8 cellular contexts compared by ENCODE assay signal in the genomic region with DNA sequence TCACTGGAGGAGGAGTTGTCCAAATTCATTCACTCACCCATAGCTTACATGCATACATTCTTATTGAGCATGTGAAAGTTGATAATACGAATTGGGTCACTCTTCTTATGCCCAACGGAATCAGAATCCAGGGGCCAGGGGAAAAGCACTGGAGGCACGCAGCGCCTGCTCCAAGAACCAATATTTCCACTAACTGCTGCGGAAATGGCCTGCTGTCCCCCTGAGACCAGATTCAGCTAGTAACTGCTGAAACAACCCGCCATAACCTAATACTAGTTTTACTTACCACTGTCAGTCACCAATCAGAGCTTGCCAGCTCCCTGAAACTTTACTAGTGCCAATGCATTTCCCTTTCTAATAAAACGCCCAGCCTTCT. TPM values are rescaled to one million over a fixed set of nuclear protein-coding genes. Genes with fewer than 3 reads are reported as not detected.
A peak's percentile ranks its signal among the peaks of the same experiment; 100 is the strongest.
DNase-seq lines count a peak whose midpoint lies in the region; ATAC-seq, FAIRE-seq and TF ChIP-seq lines count a peak whose summit lies in the region.

No MANE protein-coding gene starts in this region.

- H3K27ac Mint-ChIP-seq in activated T-helper 17 cell treated with anti-CD3 and anti-CD28 coated beads, Interleukin-2, amount 50 U/mL, for 72 hours: peak overlapping the region; percentile 87
- peak overlapping the region; percentile 67 for H3K27ac Mint-ChIP-seq in stimulated activated effector memory CD8-positive, alpha-beta T cell treated with anti-CD3 and anti-CD28 coated beads, Interleukin-12 subunit alpha, Interleukin-12 subunit beta, amount 100 ng/mL, for 72 hours

- H3K9me3 Mint-ChIP-seq in activated T-helper 17 cell treated with anti-CD3 and anti-CD28 coated beads, Interleukin-2, amount 50 U/mL, for 72 hours: no peaks in the 10 kb centered on the region
- H3K9me3 Mint-ChIP-seq in stimulated activated effector memory CD8-positive, alpha-beta T cell treated with anti-CD3 and anti-CD28 coated beads, Interleukin-12 subunit alpha, Interleukin-12 subunit beta, amount 100 ng/mL, for 72 hours: no peaks in the 10 kb centered on the region

- H3K4me3 ChIP-seq in HFF-Myc (replicated peaks; ENCODE audit: low read depth, low read length) (peak overlapping the region; percentile 96), iPS-18a (ENCODE audit: low read length) (peak overlapping the region; percentile 70)

- no peak overlapping the region for H3K27ac ChIP-seq in iPS-18a (ENCODE audit: low read length)

- H3K9ac ChIP-seq in iPS-18a (ENCODE audit: low read length): peak overlapping the region; percentile 44

- peaks cover 36% of the 10 kb centered on the region for H3K36me3 Mint-ChIP-seq in activated T-helper 17 cell treated with anti-CD3 and anti-CD28 coated beads, Interleukin-2, amount 50 U/mL, for 72 hours (ENCODE audit: low read depth)
- peaks cover 6% of the 10 kb centered on the region for H3K36me3 Mint-ChIP-seq in stimulated activated effector memory CD8-positive, alpha-beta T cell treated with anti-CD3 and anti-CD28 coated beads, Interleukin-12 subunit alpha, Interleukin-12 subunit beta, amount 100 ng/mL, for 72 hours

- H3K27me3 Mint-ChIP-seq in activated T-helper 17 cell treated with anti-CD3 and anti-CD28 coated beads, Interleukin-2, amount 50 U/mL, for 72 hours: no peaks in the 10 kb centered on the region

- FAIRE-seq in RCC 7860 (lab: Jason Lieb, UNC): no peak

- peak overlapping the region; percentile 79 for H3K4me3 Mint-ChIP-seq in activated T-helper 17 cell treated with anti-CD3 and anti-CD28 coated beads, Interleukin-2, amount 50 U/mL, for 72 hours
- peak overlapping the region; percentile 85 for H3K4me3 Mint-ChIP-seq in stimulated activated effector memory CD8-positive, alpha-beta T cell treated with anti-CD3 and anti-CD28 coated beads, Interleukin-12 subunit alpha, Interleukin-12 subunit beta, amount 100 ng/mL, for 72 hours

- H3K27me3 ChIP-seq in iPS-18a (ENCODE audit: control insufficient read depth, insufficient read depth, low read length): peaks cover 29% of the 10 kb centered on the region

- H3K4me1 Mint-ChIP-seq in activated T-helper 17 cell treated with anti-CD3 and anti-CD28 coated beads, Interleukin-2, amount 50 U/mL, for 72 hours: peaks cover 38% of the 10 kb centered on the region
- peaks cover 47% of the 10 kb centered on the region for H3K4me1 Mint-ChIP-seq in stimulated activated effector memory CD8-positive, alpha-beta T cell treated with anti-CD3 and anti-CD28 coated beads, Interleukin-12 subunit alpha, Interleukin-12 subunit beta, amount 100 ng/mL, for 72 hours

- H3K36me3 ChIP-seq in iPS-18a (ENCODE audit: control insufficient read depth, low read depth, low read length): no peaks in the 10 kb centered on the region

- no peak for TF ChIP-seq CTCF in HFF-Myc (IDR thresholded peaks at IDR 0.05; ENCODE audit: low read depth, low read length, missing control alignments)

- ATAC-seq in activated T-helper 17 cell treated with anti-CD3 and anti-CD28 coated beads, Interleukin-2, amount 50 U/mL, for 72 hours (replicated peaks): no peak
- no peak for ATAC-seq in stimulated activated effector memory CD8-positive, alpha-beta T cell treated with anti-CD3 and anti-CD28 coated beads, Interleukin-12 subunit alpha, Interleukin-12 subunit beta, amount 100 ng/mL, for 72 hours
- no peak for ATAC-seq in GM19452 (IDR thresholded peaks at IDR 0.05; ENCODE audit: unreplicated experiment)
- ATAC-seq in HG02623 (IDR thresholded peaks at IDR 0.05; ENCODE audit: unreplicated experiment): no peak
- ATAC-seq in HG02763 (IDR thresholded peaks at IDR 0.05; ENCODE audit: unreplicated experiment): no peak

- H3K4me1 ChIP-seq in iPS-18a (ENCODE audit: control insufficient read depth, low read depth, low read length): peaks cover 30% of the 10 kb centered on the region

- no peaks in the 10 kb centered on the region for H3K9me3 ChIP-seq in iPS-18a (ENCODE audit: control insufficient read depth, low read depth, low read length)

- DNase-seq in HFF-Myc (ENCODE audit: extremely low read depth, low read depth) (no peak), RCC 7860 (ENCODE audit: low spot score) (no peak)
- DNase-seq in stimulated activated effector memory CD8-positive, alpha-beta T cell treated with anti-CD3 and anti-CD28 coated beads, Interleukin-12 subunit alpha, Interleukin-12 subunit beta, amount 100 ng/mL, for 72 hours (ENCODE audit: low spot score in 2 of 2): no peak

RNA-seq across cellular contexts. Expression of a gene that starts 0.6 kb away (rescaled TPM):
- total RNA-seq in activated T-helper 17 cell treated with anti-CD3 and anti-CD28 coated beads, Interleukin-2, amount 50 U/mL, for 72 hours: 100 to 1,000 TPM; 178 to 294 TPM
